Comparison of ENCODE assay signal across 21 cellular contexts in genomic region chr6:140269766-140270165, GRCh38.
DNase-seq lines count a peak whose midpoint lies in the region; ATAC-seq and TF ChIP-seq lines count a peak whose summit lies in the region.
"Had no signal": no experiment of that assay in that cellular context is flagged by ENCODE, and none has a peak within 500 bp of the region (broad histone marks: within the 10 kb centered on the region; RNA-seq: fewer than 3 reads in every experiment).

No MANE protein-coding gene starts in this region.

- H3K27me3 ChIP-seq in osteoblast (ENCODE audit: insufficient read depth, low read length) (no peaks in the 10 kb centered on the region), MM.1S (replicated peaks; ENCODE audit: insufficient read depth, low read length) (no peaks in the 10 kb centered on the region)
- H3K27me3 ChIP-seq: upper lobe of left lung had no signal

- no peak overlapping the region for H3K9ac ChIP-seq in MM.1S (ENCODE audit: low read length)

- H2AFZ ChIP-seq in osteoblast (ENCODE audit: low read length) = peak overlapping the region; percentile 84
- no peak overlapping the region for H2AFZ ChIP-seq in MM.1S (ENCODE audit: low read length)

- H3K4me3 ChIP-seq in fibroblast of the aortic adventitia (ENCODE audit: low read depth, low read length) (no peak overlapping the region), osteoblast (ENCODE audit: insufficient read depth, low read length) (no peak overlapping the region), MM.1S (ENCODE audit: low read length) (no peak overlapping the region)
- H3K4me3 ChIP-seq: upper lobe of left lung had no signal

- H3K27ac ChIP-seq in osteoblast (ENCODE audit: low read depth, low read length) (no peak overlapping the region), MM.1S (ENCODE audit: low read length) (no peak overlapping the region)
- H3K27ac ChIP-seq: upper lobe of left lung had no signal

- no peaks in the 10 kb centered on the region for H4K20me1 ChIP-seq in osteoblast (ENCODE audit: insufficient read depth, low read length)
- no peaks in the 10 kb centered on the region for H4K20me1 ChIP-seq in MM.1S (ENCODE audit: insufficient read depth, low read length)

- TF ChIP-seq CTCF in fibroblast of the aortic adventitia (IDR thresholded peaks at IDR 0.05; ENCODE audit: insufficient read depth, low read length) (no peak), osteoblast (IDR thresholded peaks at IDR 0.05; ENCODE audit: extremely low read depth, low read depth, low read length) (no peak), MM.1S (IDR thresholded peaks at IDR 0.05; ENCODE audit: low read length) (no peak)

- H3F3A ChIP-seq in MM.1S (ENCODE audit: insufficient read depth, low read length) = no peaks in the 10 kb centered on the region

- DNase-seq in astrocyte of the hippocampus (ENCODE audit: low read depth, low spot score) (peak; percentile 32), fibroblast of the aortic adventitia (ENCODE audit: low read depth) (peak; percentile 57), osteoblast (ENCODE audit: insufficient read length, low spot score, missing footprints) (no peak), NCI-H2029 treated with DMSO at 0.1 percent for 48 hours (lab: John Stamatoyannopoulos, UW) (no peak), MM.1S (no peak)
- DNase-seq: activated naive CD4-positive, alpha-beta T cell treated with Interleukin-2 at 50 U/mL for 16 hours; caudate nucleus; effector memory CD8-positive, alpha-beta T cell; kidney; naive thymus-derived CD8-positive, alpha-beta T cell; NCI-H1105; NCI-H2171; right cardiac atrium; SHP77; stimulated activated CD4-positive, alpha-beta T cell treated with anti-CD3 and anti-CD28 coated beads, Interleukin-4, amount 100 ng/mL, for 24 hours; upper lobe of left lung had no signal

- no peaks in the 10 kb centered on the region for H3K9me3 ChIP-seq in osteoblast (ENCODE audit: low read depth, low read length)
- H3K9me3 ChIP-seq in MM.1S (replicated peaks; ENCODE audit: insufficient read depth, low read length) = no peaks in the 10 kb centered on the region
- H3K9me3 ChIP-seq: upper lobe of left lung had no signal

- H3K4me1 ChIP-seq in osteoblast (ENCODE audit: insufficient read depth, low read length) (no peaks in the 10 kb centered on the region), MM.1S (ENCODE audit: low read length) (peaks cover 8% of the 10 kb centered on the region)
- H3K4me1 ChIP-seq: upper lobe of left lung had no signal

- H3K4me2 ChIP-seq in osteoblast (ENCODE audit: insufficient read depth, low read length) (no peak overlapping the region), MM.1S (ENCODE audit: low read depth, low read length) (no peak overlapping the region)

- ATAC-seq in GM18868 (IDR thresholded peaks at IDR 0.05; ENCODE audit: unreplicated experiment) (peak; percentile 29), HG02798 (IDR thresholded peaks at IDR 0.05; ENCODE audit: poor library complexity, unreplicated experiment) (no peak), GM21717 (IDR thresholded peaks at IDR 0.05; ENCODE audit: unreplicated experiment) (no peak)
- ATAC-seq: activated CD4-positive, CD25-positive, alpha-beta regulatory T cell treated with anti-CD3 and anti-CD28 coated beads, Interleukin-2, amount 50 U/mL, for 24 hours; effector memory CD8-positive, alpha-beta T cell; HepG2; naive thymus-derived CD8-positive, alpha-beta T cell; right cardiac atrium had no signal

- H3K79me2 ChIP-seq in osteoblast (ENCODE audit: insufficient read depth, low read length) (no peaks in the 10 kb centered on the region), MM.1S (ENCODE audit: low read length) (no peaks in the 10 kb centered on the region)

- no peaks in the 10 kb centered on the region for H3K36me3 ChIP-seq in osteoblast (ENCODE audit: insufficient read depth, low read length)
- no peaks in the 10 kb centered on the region for H3K36me3 ChIP-seq in MM.1S (replicated peaks; ENCODE audit: insufficient read depth, low read length)
- H3K36me3 ChIP-seq: upper lobe of left lung had no signal

- no peaks in the 10 kb centered on the region for H3K9me2 ChIP-seq in MM.1S (replicated peaks; ENCODE audit: insufficient read depth, low read length)

Comparison
In these comparisons a context has a peak if more than half of its experiments do, and no peak if none do; other contexts are left out.
1. DNase-seq: peak in astrocyte of the hippocampus (single experiment) and fibroblast of the aortic adventitia (single experiment); none in osteoblast (single experiment), NCI-H2029 treated with DMSO at 0.1 percent for 48 hours (single experiment) and MM.1S (single experiment).